ENCODE assay signal across 34 cellular contexts in the genomic region with DNA sequence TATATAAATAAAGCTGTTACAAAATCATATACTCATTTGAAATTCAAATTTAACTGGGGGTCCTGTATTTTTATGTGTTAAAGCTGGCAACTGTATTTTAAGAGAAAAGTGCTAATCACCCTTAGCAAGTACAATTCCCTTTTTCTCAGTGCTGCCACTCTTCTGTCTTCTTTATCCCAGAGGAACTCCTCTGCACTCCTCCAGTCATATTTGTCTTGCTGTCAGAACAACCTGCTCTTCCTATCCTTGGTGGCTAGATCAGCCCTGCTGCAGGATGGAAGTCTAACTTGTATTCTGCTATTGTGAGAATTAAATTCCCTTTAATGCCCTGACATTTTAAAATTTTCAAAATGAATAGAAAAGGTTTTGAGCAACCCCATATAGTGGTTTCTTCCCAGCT.
"Had no signal": no experiment of that assay in that cellular context is flagged by ENCODE, and none has a peak within 500 bp of the region (broad histone marks: within the 10 kb centered on the region; RNA-seq: fewer than 3 reads in every experiment).

No MANE protein-coding gene starts in this region.

- H3K9me3 ChIP-seq: MG63 had no signal

- H3K36me3 ChIP-seq: MG63 had no signal

- H3K9ac ChIP-seq: KMS-11 had no signal

- H3K27me3 ChIP-seq: MG63 had no signal

- DNase-seq: Karpas-422, Kasumi-1, MG63, MM.1S, MV-4-11, NCI-H1048, NCI-H1092, NCI-H1092 treated with DMSO at 0.1 percent for 48 hours, NCI-H1105, NCI-H1105 treated with DMSO at 0.1 percent for 48 hours, NCI-H1417, NCI-H1417 treated with DMSO at 0.1 percent for 48 hours, NCI-H1436, NCI-H1436 treated with DMSO at 0.1 percent for 48 hours, NCI-H146, NCI-H1694, NCI-H1694 treated with DMSO at 0.1 percent for 48 hours, NCI-H187, NCI-H187 treated with DMSO at 0.1 percent for 48 hours, NCI-H1930, NCI-H2029, NCI-H2029 treated with DMSO at 0.1 percent for 48 hours, NCI-H2081, NCI-H2081 treated with DMSO at 0.1 percent for 48 hours, NCI-H2107, NCI-H2171, NCI-H2171 treated with DMSO at 0.1 percent for 48 hours, NCI-H2227 treated with DMSO at 0.1 percent for 48 hours, NCI-H345, NCI-H446, NCI-H446 treated with DMSO at 0.1 percent for 48 hours, NCI-H510A, NCI-H510A treated with DMSO at 0.1 percent for 48 hours had no signal

- H3K4me3 ChIP-seq: MG63 had no signal

- H3K27ac ChIP-seq: KMS-11 had no signal

- H3K4me2 ChIP-seq: KMS-11 had no signal
